ENCODE assay signal across 8 cellular contexts in genomic region chr19:41746593-41747227, GRCh38. TPM values are rescaled to one million over a fixed set of nuclear protein-coding genes. Genes with fewer than 3 reads are reported as not detected.
A peak's percentile ranks its signal among the peaks of the same experiment; 100 is the strongest.
DNase-seq lines count a peak whose midpoint lies in the region; ATAC-seq, FAIRE-seq and TF ChIP-seq lines count a peak whose summit lies in the region.

No MANE protein-coding gene starts in this region.

- H3K4me3 ChIP-seq in OCI-LY3 (ENCODE audit: low read length), result no peak overlapping the region
- no peak overlapping the region for H3K4me3 ChIP-seq in small intestine (ENCODE audit: low read depth in 1 of 2, low read length in 2 of 2)

- in situ Hi-C loops in Caki2 (cut with HindIII; ENCODE audit: low pct_unique_long_range_greater_than_20kb, low sequenced_read_pairs), result no loop called here

- no peaks in the 10 kb centered on the region for H4K20me1 ChIP-seq in OCI-LY3 (ENCODE audit: insufficient read depth, low read length)

- ATAC-seq in HG02623 (IDR thresholded peaks at IDR 0.05; ENCODE audit: unreplicated experiment) (no peak), GM21515 (IDR thresholded peaks at IDR 0.05; ENCODE audit: unreplicated experiment) (no peak)

- H3K79me2 ChIP-seq in OCI-LY3 (ENCODE audit: low read length), result no peaks in the 10 kb centered on the region

- peak; percentile 64 for TF ChIP-seq RAD21 in Ishikawa (IDR thresholded peaks at IDR 0.05; ENCODE audit: low read depth)

- WGBS in small intestine, 3 donors, result 16 to 18% (median 17%) methylated on average over 11 of the region's 11 CpGs

- H3K27ac ChIP-seq in OCI-LY3 (ENCODE audit: low read length) (no peak overlapping the region), small intestine (ENCODE audit: low read depth in 1 of 2, low read length in 1 of 2) (no peak overlapping the region)

- no peak for FAIRE-seq in small intestine (lab: Jason Lieb, UNC)

- H3K9ac ChIP-seq in OCI-LY3 (ENCODE audit: low read length), result no peak overlapping the region

- peak; percentile 84 for TF ChIP-seq CTCF in OCI-LY3 (IDR thresholded peaks at IDR 0.05; ENCODE audit: low read depth, low read length)

- H3K27me3 ChIP-seq in OCI-LY3 (ENCODE audit: low read depth, low read length) (peaks cover 52% of the 10 kb centered on the region), small intestine (ENCODE audit: control insufficient read depth in 2 of 2, insufficient read depth in 2 of 2, low read length in 2 of 2) (peaks cover 0 to 2% of the 10 kb centered on the region in 2 donors)

- H3K4me1 ChIP-seq in OCI-LY3 (ENCODE audit: low read length) (peaks cover 4% of the 10 kb centered on the region; the same call in 1 of the 2 replicates), small intestine (ENCODE audit: control insufficient read depth in 2 of 2, insufficient read depth in 1 of 2, low read depth in 1 of 2, low read length in 1 of 2) (peaks cover 0 to 2% of the 10 kb centered on the region in 2 donors)

- no peaks in the 10 kb centered on the region for H3K9me3 ChIP-seq in OCI-LY3 (ENCODE audit: insufficient read depth, low read length)
- no peaks in the 10 kb centered on the region for H3K9me3 ChIP-seq in small intestine (ENCODE audit: control insufficient read depth, low read depth)

- no peak for TF ChIP-seq EP300 in Ishikawa (IDR thresholded peaks at IDR 0.05; ENCODE audit: borderline replicate concordance)

- no peaks in the 10 kb centered on the region for H3K36me3 ChIP-seq in OCI-LY3 (replicated peaks; ENCODE audit: low read depth, low read length)
- no peaks in the 10 kb centered on the region for H3K36me3 ChIP-seq in small intestine (ENCODE audit: control insufficient read depth in 2 of 2, insufficient read depth in 2 of 2, low read length in 2 of 2)

- no peak overlapping the region for H2AFZ ChIP-seq in OCI-LY3 (ENCODE audit: low read depth, low read length)

- peak; percentile 33 for DNase-seq in Caki2 (ENCODE audit: low read depth)
- DNase-seq in activated T-cell treated with anti-CD3 and anti-CD28 coated beads, Interleukin-2, amount 50 U/mL, for 48 hours, result peak; percentile 64 to 67
- DNase-seq in globus pallidus (ENCODE audit: low spot score), result peak; percentile 7
- peak; percentile 81 for DNase-seq in small intestine

- peak overlapping the region; percentile 42 for H3K4me2 ChIP-seq in OCI-LY3 (ENCODE audit: low read length)

TF ChIP-seq in Ishikawa, 13 proteins besides CTCF, POLR2A, EP300 and RAD21:
- no peak for TF ChIP-seq FOXM1 (IDR thresholded peaks at IDR 0.05; ENCODE audit: borderline replicate concordance, low read depth)
- TF ChIP-seq CREB1 (IDR thresholded peaks at IDR 0.05; ENCODE audit: low read depth), result no peak
- TF ChIP-seq REST (IDR thresholded peaks at IDR 0.05; ENCODE audit: low read depth), result no peak
- TF ChIP-seq TCF12 (IDR thresholded peaks at IDR 0.05; ENCODE audit: low read depth), result no peak

RNA-seq across cellular contexts. Expression of gene CEACAM6, which starts 8.6 kb away (rescaled TPM):
- total RNA-seq in Caki2 (2014; rRNA removed; shearing (Covaris generic); ENCODE audit: low replicate concordance), result 2.8 and 4.1 TPM in 2 replicates
- polyA plus RNA-seq in small intestine, result 10 to 100 TPM in 2 of 3 donors, 1 to 10 TPM in 1; 8.5 to 45.8 (median 14.1) TPM

RNA-seq across cellular contexts. Expression of gene CEACAM5, which starts 38.3 kb away (rescaled TPM):
- total RNA-seq in Caki2 (2014; rRNA removed; shearing (Covaris generic); ENCODE audit: low replicate concordance), result not detected in 2 replicates
- polyA plus RNA-seq in small intestine, result 10 to 100 TPM in 1 of 3 donors, 1 to 10 TPM in 2; 2.7 to 32.4 (median 3.1) TPM

RNA-seq across cellular contexts. Expression of gene CEACAM3, which starts 49.7 kb away (rescaled TPM):
- not detected in 2 replicates for total RNA-seq in Caki2 (2014; rRNA removed; shearing (Covaris generic); ENCODE audit: low replicate concordance)
- under 1 TPM in 1 of 3 donors, not detected in 2; 0.24 TPM for polyA plus RNA-seq in small intestine

RNA-seq across cellular contexts. Expression of gene CEACAM7, which starts 58.6 kb away (rescaled TPM):
- total RNA-seq in Caki2 (2014; rRNA removed; shearing (Covaris generic); ENCODE audit: low replicate concordance), result not detected in 2 replicates
- under 1 TPM in 1 of 3 donors, not detected in 2; 0.33 TPM for polyA plus RNA-seq in small intestine

Comparison
In these comparisons a context has a peak if more than half of its experiments do, and no peak if none do; other contexts are left out.
1. DNase-seq: peak in every context shown above with its lines; median percentile 81 in small intestine; 66 in activated T-cell treated with anti-CD3 and anti-CD28 coated beads, Interleukin-2, amount 50 U/mL, for 48 hours; 33 in Caki2; 7 in globus pallidus.